1 cellular context compared by ENCODE assay signal in genomic region chr15:90885432-90886290, GRCh38.
TF ChIP-seq lines count a peak whose summit lies in the region.

No MANE protein-coding gene starts in this region.

TF ChIP-seq in HepG2, 621 proteins besides CTCF, POLR2A, EP300 and RAD21 (continues in another document):
- TF ChIP-seq HHEX (CRISPR knock-in tag; IDR thresholded peaks at IDR 0.05): no peak
- no peak for TF ChIP-seq ESRRA (CRISPR knock-in tag; IDR thresholded peaks at IDR 0.05; ENCODE audit: low read depth)
- peak; percentile 60 for TF ChIP-seq XRCC5 (optimal IDR thresholded peaks at IDR 0.05; ENCODE audit: low read length)
- TF ChIP-seq PRDM4 (CRISPR knock-in tag; IDR thresholded peaks at IDR 0.05; ENCODE audit: borderline replicate concordance): no peak
- TF ChIP-seq ZFP91 (CRISPR knock-in tag; IDR thresholded peaks at IDR 0.05; ENCODE audit: borderline replicate concordance): peak; percentile 59; the same call in 1 of the 2 replicates
- no peak for TF ChIP-seq ATF5 (CRISPR knock-in tag; IDR thresholded peaks at IDR 0.05; ENCODE audit: low read depth)
- peak; percentile 33; the same call in 1 of the 2 replicates for TF ChIP-seq KDM2A (CRISPR knock-in tag; IDR thresholded peaks at IDR 0.05; ENCODE audit: borderline replicate concordance, low read depth)
- TF ChIP-seq ZNF563 (CRISPR knock-in tag; IDR thresholded peaks at IDR 0.05): no peak
- TF ChIP-seq TAF15 (IDR thresholded peaks at IDR 0.05; ENCODE audit: low read depth, low read length, poor library complexity, severe bottlenecking): no peak
- no peak for TF ChIP-seq GMEB2 (CRISPR knock-in tag; IDR thresholded peaks at IDR 0.05; ENCODE audit: low read depth)
- TF ChIP-seq SP4 (CRISPR knock-in tag; IDR thresholded peaks at IDR 0.05): no peak
- TF ChIP-seq SP140L (CRISPR knock-in tag; IDR thresholded peaks at IDR 0.05; ENCODE audit: borderline replicate concordance): no peak
- peak; percentile 28 for TF ChIP-seq ZFX (CRISPR knock-in tag; IDR thresholded peaks at IDR 0.05; ENCODE audit: low read depth)
- TF ChIP-seq ZNF333 (CRISPR knock-in tag; IDR thresholded peaks at IDR 0.05; ENCODE audit: borderline replicate concordance): no peak
- TF ChIP-seq ZMYM3 (CRISPR knock-in tag; IDR thresholded peaks at IDR 0.05): no peak
- no peak for TF ChIP-seq HOXA3 (CRISPR knock-in tag; IDR thresholded peaks at IDR 0.05)
- peak; percentile 53; the same call in 1 of the 2 replicates for TF ChIP-seq ZBTB7B (CRISPR knock-in tag; IDR thresholded peaks at IDR 0.05)
- TF ChIP-seq GLI4 (CRISPR knock-in tag; IDR thresholded peaks at IDR 0.05; ENCODE audit: borderline replicate concordance): no peak
- TF ChIP-seq RFX3 (CRISPR knock-in tag; IDR thresholded peaks at IDR 0.05): no peak
- no peak for TF ChIP-seq ZNF362 (CRISPR knock-in tag; IDR thresholded peaks at IDR 0.05; ENCODE audit: borderline replicate concordance)
- no peak for TF ChIP-seq ZNF782 (CRISPR knock-in tag; IDR thresholded peaks at IDR 0.05; ENCODE audit: borderline replicate concordance)
- TF ChIP-seq THAP11 (CRISPR knock-in tag; IDR thresholded peaks at IDR 0.05): 0 out of 2 replicates have a peak, but pooled peaks have one; percentile 5
- no peak for TF ChIP-seq GRHL1 (CRISPR knock-in tag; conservative IDR thresholded peaks at IDR 0.05)
- TF ChIP-seq ZNF772 (CRISPR knock-in tag; IDR thresholded peaks at IDR 0.05): no peak
- peak; percentile 49 for TF ChIP-seq ZNF687 (CRISPR knock-in tag; IDR thresholded peaks at IDR 0.05)
- TF ChIP-seq FUBP1 (CRISPR knock-in tag; IDR thresholded peaks at IDR 0.05; ENCODE audit: borderline replicate concordance): no peak
- no peak for TF ChIP-seq SRF (IDR thresholded peaks at IDR 0.05; ENCODE audit: low read depth, low read length)
- peak; percentile 66; the same call in 1 of the 2 replicates for TF ChIP-seq ZNF512B (CRISPR knock-in tag; IDR thresholded peaks at IDR 0.05; ENCODE audit: borderline replicate concordance)
- no peak for TF ChIP-seq ZGPAT (CRISPR knock-in tag; IDR thresholded peaks at IDR 0.05)
- peak; percentile 58; the same call in 1 of the 2 replicates for TF ChIP-seq BCL6 (CRISPR knock-in tag; IDR thresholded peaks at IDR 0.05)
- TF ChIP-seq STAG1 (CRISPR knock-in tag; IDR thresholded peaks at IDR 0.05): peak; percentile 98
- no peak for TF ChIP-seq ZNF17 (CRISPR knock-in tag; IDR thresholded peaks at IDR 0.05)
- no peak for TF ChIP-seq ZNF770 (CRISPR knock-in tag; IDR thresholded peaks at IDR 0.05)
